Comparison of ENCODE assay signal across 16 cellular contexts in genomic region chr17:42306385-42306667, GRCh38.
"Had no signal": no experiment of that assay in that cellular context is flagged by ENCODE, and none has a peak within 500 bp of the region (broad histone marks: within the 10 kb centered on the region; RNA-seq: fewer than 3 reads in every experiment).

No MANE protein-coding gene starts in this region.

- H3K9me3 Mint-ChIP-seq: activated B cell treated with CpG ODN at 0.5 μM for 24 hours; activated naive CD4-positive, alpha-beta T cell treated with anti-CD3 and anti-CD28 coated beads, Interleukin-2, amount 50 U/mL, for 24 hours; central memory CD8-positive, alpha-beta T cell; nephron had no signal

- H3K27me3 Mint-ChIP-seq: activated B cell treated with CpG ODN at 0.5 μM for 24 hours; activated naive CD4-positive, alpha-beta T cell treated with anti-CD3 and anti-CD28 coated beads, Interleukin-2, amount 50 U/mL, for 24 hours; central memory CD8-positive, alpha-beta T cell had no signal

- H3K27ac Mint-ChIP-seq: activated B cell treated with CpG ODN at 0.5 μM for 24 hours, brain, nephron had no signal

- ATAC-seq: esophagus mucosa, gastroesophageal sphincter, sciatic nerve had no signal

- H3K36me3 Mint-ChIP-seq: brain had no signal

- DNase-seq: activated B cell treated with CpG ODN at 0.5 μM for 24 hours; anterior cingulate cortex; effector CD4-positive, alpha-beta T cell; heart left ventricle; kidney; stimulated activated CD4-positive, alpha-beta T cell treated with anti-CD3 and anti-CD28 coated beads, Interleukin-4, amount 100 ng/mL, for 1 hour had no signal

- H3K27me3 ChIP-seq: gastroesophageal sphincter, heart left ventricle, SJSA1, tibial nerve had no signal

- H3K9me3 ChIP-seq: gastroesophageal sphincter, heart left ventricle, SJSA1, tibial nerve had no signal

- H3K27ac ChIP-seq: coronary artery, gastroesophageal sphincter, heart left ventricle, SJSA1, tibial nerve had no signal

- H3K4me3 Mint-ChIP-seq: activated B cell treated with CpG ODN at 0.5 μM for 24 hours; brain; central memory CD8-positive, alpha-beta T cell; nephron had no signal
